In genomic region chr18:63131944-63132818, GRCh38 we compare ENCODE assay signal across 11 cellular contexts.
DNase-seq lines count a peak whose midpoint lies in the region; ATAC-seq, FAIRE-seq and TF ChIP-seq lines count a peak whose summit lies in the region.
"Had no signal": no experiment of that assay in that cellular context is flagged by ENCODE, and none has a peak within 500 bp of the region (broad histone marks: within the 10 kb centered on the region; RNA-seq: fewer than 3 reads in every experiment).

No MANE protein-coding gene starts in this region.

- H3K9me3 ChIP-seq in colonic mucosa = no peaks in the 10 kb centered on the region

- no peak overlapping the region for H3K4me3 ChIP-seq in colonic mucosa
- H3K4me3 ChIP-seq: smooth muscle cell had no signal

- FAIRE-seq in GM12892 (lab: Jason Lieb, UNC) = peak; percentile 24

- TF ChIP-seq POLR2A in GM12892 (IDR thresholded peaks at IDR 0.05; ENCODE audit: low read depth, low read length) = no peak

- no peaks in the 10 kb centered on the region for H3K27me3 ChIP-seq in colonic mucosa

- peak overlapping the region in 1 of 2 donors; percentile 57 for H3K9ac ChIP-seq in colonic mucosa (ENCODE audit: low read depth in 2 of 2, low read length in 2 of 2)

- intact Hi-C loops in colonic mucosa (cut with DNase I) (loop anchor here (2.0 kb wide), 1 partner anchor 187 kb away; the partner anchor contains the start of gene BCL2), sciatic nerve (cut with DNase I) (loop anchor here (5.0 kb wide), 1 partner anchor 190 kb away; no protein-coding TSS in a partner anchor)

- TF ChIP-seq CTCF in colonic mucosa (IDR thresholded peaks at IDR 0.05) = no peak

- DNase-seq in GM12892 (ENCODE audit: insufficient read length) (no peak), NCI-H510A treated with DMSO at 0.1 percent for 48 hours (lab: John Stamatoyannopoulos, UW) (peak; percentile 84), colonic mucosa (no peak), sciatic nerve (ENCODE audit: low spot score) (no peak), mucosa of gallbladder (ENCODE audit: low spot score) (no peak), DMS153 (lab: John Stamatoyannopoulos, UW) (no peak)
- DNase-seq in stimulated activated CD4-positive, alpha-beta T cell treated with anti-CD3 and anti-CD28 coated beads, Interleukin-12 subunit alpha, Interleukin-12 subunit beta, amount 100 ng/mL, for 4 hours = no peak
- DNase-seq: DMS 273 treated with DMSO at 0.1 percent for 48 hours, MV-4-11, NCI-H446 treated with DMSO at 0.1 percent for 48 hours had no signal

- H3K27ac ChIP-seq in colonic mucosa = peak overlapping the region; percentile 49

- peak; percentile 25 for ATAC-seq in sciatic nerve

- H3K4me1 ChIP-seq in colonic mucosa = peaks cover 13% of the 10 kb centered on the region

- no peaks in the 10 kb centered on the region for H3K36me3 ChIP-seq in colonic mucosa
